ENCODE assay signal across 1 cellular context in the genomic region with DNA sequence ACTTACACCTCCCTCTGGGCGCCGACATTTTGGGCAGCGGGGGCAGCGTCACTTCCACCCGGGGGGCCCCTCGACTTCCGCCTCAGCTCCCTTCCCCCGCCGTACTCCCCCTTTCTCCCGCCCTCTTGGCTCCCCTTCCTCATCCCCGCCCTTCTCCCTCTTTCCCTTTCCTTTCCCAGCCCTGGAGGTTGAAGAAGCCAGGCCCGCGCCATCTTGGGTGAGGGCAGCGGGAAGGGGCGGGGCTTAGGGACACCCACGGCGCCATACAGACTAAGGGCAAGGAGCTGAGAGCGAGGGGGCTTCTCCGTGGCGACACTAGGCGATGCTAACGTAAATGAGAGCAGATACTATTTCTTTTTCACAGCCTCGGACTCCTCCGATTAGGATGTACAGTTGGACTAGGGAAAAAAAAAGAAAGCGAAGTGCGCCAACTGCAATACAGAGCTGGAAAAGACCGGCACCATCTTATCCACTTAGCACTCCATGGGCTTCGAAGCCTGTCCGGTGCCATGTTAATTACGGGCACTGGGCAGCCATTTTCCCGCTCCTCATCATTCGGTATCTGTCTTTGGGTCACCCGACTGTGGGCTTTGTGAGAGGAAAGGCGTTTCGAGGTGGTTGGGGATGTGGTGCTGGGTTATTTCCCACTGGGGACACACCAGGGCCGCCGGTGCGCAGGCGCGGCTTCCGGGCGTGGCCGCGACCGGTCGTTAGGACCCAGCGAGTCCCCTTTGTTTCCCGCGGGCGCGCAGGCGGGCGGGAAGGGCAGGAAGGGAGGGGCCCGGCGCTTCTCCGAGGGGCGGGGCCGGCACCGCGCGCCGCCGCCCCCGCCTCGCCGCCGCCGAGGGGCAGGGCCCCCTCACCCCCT.
TF ChIP-seq lines count a peak whose summit lies in the region.

A gene with protein sequence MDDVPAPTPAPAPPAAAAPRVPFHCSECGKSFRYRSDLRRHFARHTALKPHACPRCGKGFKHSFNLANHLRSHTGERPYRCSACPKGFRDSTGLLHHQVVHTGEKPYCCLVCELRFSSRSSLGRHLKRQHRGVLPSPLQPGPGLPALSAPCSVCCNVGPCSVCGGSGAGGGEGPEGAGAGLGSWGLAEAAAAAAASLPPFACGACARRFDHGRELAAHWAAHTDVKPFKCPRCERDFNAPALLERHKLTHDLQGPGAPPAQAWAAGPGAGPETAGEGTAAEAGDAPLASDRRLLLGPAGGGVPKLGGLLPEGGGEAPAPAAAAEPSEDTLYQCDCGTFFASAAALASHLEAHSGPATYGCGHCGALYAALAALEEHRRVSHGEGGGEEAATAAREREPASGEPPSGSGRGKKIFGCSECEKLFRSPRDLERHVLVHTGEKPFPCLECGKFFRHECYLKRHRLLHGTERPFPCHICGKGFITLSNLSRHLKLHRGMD (minus strand): TSS at position 50 of the 868 bp plus-strand sequence. CDS start 1,652 bp downstream, outside the sequence.
A gene with protein sequence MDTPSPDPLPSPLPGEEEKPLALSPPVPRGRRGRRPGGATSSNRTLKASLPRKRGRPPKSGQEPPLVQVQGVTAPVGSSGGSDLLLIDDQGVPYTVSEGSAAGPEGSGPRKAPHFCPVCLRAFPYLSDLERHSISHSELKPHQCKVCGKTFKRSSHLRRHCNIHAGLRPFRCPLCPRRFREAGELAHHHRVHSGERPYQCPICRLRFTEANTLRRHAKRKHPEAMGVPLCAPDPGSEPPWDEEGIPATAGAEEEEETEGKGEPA (plus strand): TSS at position 821 of the 868 bp plus-strand sequence. CDS start 1,825 bp downstream, outside the sequence.

TF ChIP-seq in K562, 482 proteins besides CTCF, POLR2A, EP300 and RAD21 (continued from another document and continues in another):
- TF ChIP-seq ZBED1 (IDR thresholded peaks at IDR 0.05) (no peak), ETV1 (tag; conservative IDR thresholded peaks at IDR 0.05; ENCODE audit: low read depth) (peak; percentile 66), KAT7 (CRISPR knock-in tag; IDR thresholded peaks at IDR 0.05; ENCODE audit: borderline replicate concordance) (0 out of 2 replicates have a peak, but pooled peaks have one; percentile 63), ZNF263 (CRISPR knock-in tag; IDR thresholded peaks at IDR 0.05; ENCODE audit: borderline replicate concordance) (peak; percentile 88), SP1 (CRISPR knock-in tag; IDR thresholded peaks at IDR 0.05) (peak; percentile 98), SMAD1 (IDR thresholded peaks at IDR 0.05; ENCODE audit: low read depth, low read length, partially characterized antibody) (no peak), CREM (IDR thresholded peaks at IDR 0.05; ENCODE audit: low read depth) (peak; percentile 93), HEY1 (CRISPR knock-in tag; IDR thresholded peaks at IDR 0.05; ENCODE audit: borderline replicate concordance) (no peak), HDAC6 (IDR thresholded peaks at IDR 0.05; ENCODE audit: low read depth, low read length) (no peak), KDM4B (IDR thresholded peaks at IDR 0.05; ENCODE audit: borderline replicate concordance in 2 of 2, low read depth in 1 of 2) (peak in 1 of 2 experiments; percentile 97; a peak in 2 of 4 replicates), CBX5 (IDR thresholded peaks at IDR 0.05; ENCODE audit: borderline replicate concordance, low read depth) (no peak), YY1 (IDR thresholded peaks at IDR 0.05; ENCODE audit: borderline replicate concordance in 1 of 3, control insufficient read depth in 1 of 3, extremely low read depth in 1 of 3, insufficient read depth in 3 of 3, insufficient read length in 1 of 3, insufficient replicate concordance in 2 of 3, low read depth in 1 of 3, low read length in 2 of 3) (peak; percentile 91 to 93 (median 93)), MED1 (CRISPR knock-in tag; IDR thresholded peaks at IDR 0.05; ENCODE audit: borderline replicate concordance) (no peak), ZNF347 (CRISPR knock-in tag; IDR thresholded peaks at IDR 0.05; ENCODE audit: low read depth) (no peak), ZNF24 (IDR thresholded peaks at IDR 0.05) (no peak), TGIF2 (CRISPR knock-in tag; IDR thresholded peaks at IDR 0.05) (no peak), RFX5 (IDR thresholded peaks at IDR 0.05; ENCODE audit: low read depth, low read length) (no peak), RB1 (IDR thresholded peaks at IDR 0.05; ENCODE audit: low read depth) (peak; percentile 99), HMG20A (CRISPR knock-in tag; conservative IDR thresholded peaks at IDR 0.05) (no peak), HNRNPH1 (optimal IDR thresholded peaks at IDR 0.05; ENCODE audit: low read depth, low read length) (no peak), ZBTB1 (CRISPR knock-in tag; IDR thresholded peaks at IDR 0.05; ENCODE audit: borderline replicate concordance, low read depth) (no peak), BRF1 (IDR thresholded peaks at IDR 0.05; ENCODE audit: borderline replicate concordance, extremely low read depth, insufficient read length) (no peak)
- TF ChIP-seq, protein P1, sequence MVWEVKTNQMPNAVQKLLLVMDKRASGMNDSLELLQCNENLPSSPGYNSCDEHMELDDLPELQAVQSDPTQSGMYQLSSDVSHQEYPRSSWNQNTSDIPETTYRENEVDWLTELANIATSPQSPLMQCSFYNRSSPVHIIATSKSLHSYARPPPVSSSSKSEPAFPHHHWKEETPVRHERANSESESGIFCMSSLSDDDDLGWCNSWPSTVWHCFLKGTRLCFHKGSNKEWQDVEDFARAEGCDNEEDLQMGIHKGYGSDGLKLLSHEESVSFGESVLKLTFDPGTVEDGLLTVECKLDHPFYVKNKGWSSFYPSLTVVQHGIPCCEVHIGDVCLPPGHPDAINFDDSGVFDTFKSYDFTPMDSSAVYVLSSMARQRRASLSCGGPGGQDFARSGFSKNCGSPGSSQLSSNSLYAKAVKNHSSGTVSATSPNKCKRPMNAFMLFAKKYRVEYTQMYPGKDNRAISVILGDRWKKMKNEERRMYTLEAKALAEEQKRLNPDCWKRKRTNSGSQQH (CRISPR knock-in tag; IDR thresholded peaks at IDR 0.05) = 0 out of 2 replicates have a peak, but pooled peaks have one; percentile 64
- TF ChIP-seq, protein P2, sequence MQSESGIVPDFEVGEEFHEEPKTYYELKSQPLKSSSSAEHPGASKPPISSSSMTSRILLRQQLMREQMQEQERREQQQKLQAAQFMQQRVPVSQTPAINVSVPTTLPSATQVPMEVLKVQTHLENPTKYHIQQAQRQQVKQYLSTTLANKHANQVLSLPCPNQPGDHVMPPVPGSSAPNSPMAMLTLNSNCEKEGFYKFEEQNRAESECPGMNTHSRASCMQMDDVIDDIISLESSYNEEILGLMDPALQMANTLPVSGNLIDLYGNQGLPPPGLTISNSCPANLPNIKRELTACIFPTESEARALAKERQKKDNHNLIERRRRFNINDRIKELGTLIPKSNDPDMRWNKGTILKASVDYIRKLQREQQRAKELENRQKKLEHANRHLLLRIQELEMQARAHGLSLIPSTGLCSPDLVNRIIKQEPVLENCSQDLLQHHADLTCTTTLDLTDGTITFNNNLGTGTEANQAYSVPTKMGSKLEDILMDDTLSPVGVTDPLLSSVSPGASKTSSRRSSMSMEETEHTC (IDR thresholded peaks at IDR 0.05) = no peak
- TF ChIP-seq, protein P3, sequence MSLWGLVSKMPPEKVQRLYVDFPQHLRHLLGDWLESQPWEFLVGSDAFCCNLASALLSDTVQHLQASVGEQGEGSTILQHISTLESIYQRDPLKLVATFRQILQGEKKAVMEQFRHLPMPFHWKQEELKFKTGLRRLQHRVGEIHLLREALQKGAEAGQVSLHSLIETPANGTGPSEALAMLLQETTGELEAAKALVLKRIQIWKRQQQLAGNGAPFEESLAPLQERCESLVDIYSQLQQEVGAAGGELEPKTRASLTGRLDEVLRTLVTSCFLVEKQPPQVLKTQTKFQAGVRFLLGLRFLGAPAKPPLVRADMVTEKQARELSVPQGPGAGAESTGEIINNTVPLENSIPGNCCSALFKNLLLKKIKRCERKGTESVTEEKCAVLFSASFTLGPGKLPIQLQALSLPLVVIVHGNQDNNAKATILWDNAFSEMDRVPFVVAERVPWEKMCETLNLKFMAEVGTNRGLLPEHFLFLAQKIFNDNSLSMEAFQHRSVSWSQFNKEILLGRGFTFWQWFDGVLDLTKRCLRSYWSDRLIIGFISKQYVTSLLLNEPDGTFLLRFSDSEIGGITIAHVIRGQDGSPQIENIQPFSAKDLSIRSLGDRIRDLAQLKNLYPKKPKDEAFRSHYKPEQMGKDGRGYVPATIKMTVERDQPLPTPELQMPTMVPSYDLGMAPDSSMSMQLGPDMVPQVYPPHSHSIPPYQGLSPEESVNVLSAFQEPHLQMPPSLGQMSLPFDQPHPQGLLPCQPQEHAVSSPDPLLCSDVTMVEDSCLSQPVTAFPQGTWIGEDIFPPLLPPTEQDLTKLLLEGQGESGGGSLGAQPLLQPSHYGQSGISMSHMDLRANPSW (CRISPR knock-in tag; IDR thresholded peaks at IDR 0.05) = peak; percentile 86; the same call in 1 of the 2 replicates
- TF ChIP-seq, protein P4, sequence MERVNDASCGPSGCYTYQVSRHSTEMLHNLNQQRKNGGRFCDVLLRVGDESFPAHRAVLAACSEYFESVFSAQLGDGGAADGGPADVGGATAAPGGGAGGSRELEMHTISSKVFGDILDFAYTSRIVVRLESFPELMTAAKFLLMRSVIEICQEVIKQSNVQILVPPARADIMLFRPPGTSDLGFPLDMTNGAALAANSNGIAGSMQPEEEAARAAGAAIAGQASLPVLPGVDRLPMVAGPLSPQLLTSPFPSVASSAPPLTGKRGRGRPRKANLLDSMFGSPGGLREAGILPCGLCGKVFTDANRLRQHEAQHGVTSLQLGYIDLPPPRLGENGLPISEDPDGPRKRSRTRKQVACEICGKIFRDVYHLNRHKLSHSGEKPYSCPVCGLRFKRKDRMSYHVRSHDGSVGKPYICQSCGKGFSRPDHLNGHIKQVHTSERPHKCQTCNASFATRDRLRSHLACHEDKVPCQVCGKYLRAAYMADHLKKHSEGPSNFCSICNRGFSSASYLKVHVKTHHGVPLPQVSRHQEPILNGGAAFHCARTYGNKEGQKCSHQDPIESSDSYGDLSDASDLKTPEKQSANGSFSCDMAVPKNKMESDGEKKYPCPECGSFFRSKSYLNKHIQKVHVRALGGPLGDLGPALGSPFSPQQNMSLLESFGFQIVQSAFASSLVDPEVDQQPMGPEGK (CRISPR knock-in tag; IDR thresholded peaks at IDR 0.05; ENCODE audit: borderline replicate concordance) = no peak
- TF ChIP-seq, protein P5, sequence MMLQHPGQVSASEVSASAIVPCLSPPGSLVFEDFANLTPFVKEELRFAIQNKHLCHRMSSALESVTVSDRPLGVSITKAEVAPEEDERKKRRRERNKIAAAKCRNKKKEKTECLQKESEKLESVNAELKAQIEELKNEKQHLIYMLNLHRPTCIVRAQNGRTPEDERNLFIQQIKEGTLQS (IDR thresholded peaks at IDR 0.05) = no peak
- TF ChIP-seq, protein P5 (CRISPR knock-in tag; conservative IDR thresholded peaks at IDR 0.05) = no peak
- TF ChIP-seq, protein P6, sequence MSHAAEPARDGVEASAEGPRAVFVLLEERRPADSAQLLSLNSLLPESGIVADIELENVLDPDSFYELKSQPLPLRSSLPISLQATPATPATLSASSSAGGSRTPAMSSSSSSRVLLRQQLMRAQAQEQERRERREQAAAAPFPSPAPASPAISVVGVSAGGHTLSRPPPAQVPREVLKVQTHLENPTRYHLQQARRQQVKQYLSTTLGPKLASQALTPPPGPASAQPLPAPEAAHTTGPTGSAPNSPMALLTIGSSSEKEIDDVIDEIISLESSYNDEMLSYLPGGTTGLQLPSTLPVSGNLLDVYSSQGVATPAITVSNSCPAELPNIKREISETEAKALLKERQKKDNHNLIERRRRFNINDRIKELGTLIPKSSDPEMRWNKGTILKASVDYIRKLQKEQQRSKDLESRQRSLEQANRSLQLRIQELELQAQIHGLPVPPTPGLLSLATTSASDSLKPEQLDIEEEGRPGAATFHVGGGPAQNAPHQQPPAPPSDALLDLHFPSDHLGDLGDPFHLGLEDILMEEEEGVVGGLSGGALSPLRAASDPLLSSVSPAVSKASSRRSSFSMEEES (CRISPR knock-in tag; IDR thresholded peaks at IDR 0.05) = no peak
- TF ChIP-seq, protein P7, sequence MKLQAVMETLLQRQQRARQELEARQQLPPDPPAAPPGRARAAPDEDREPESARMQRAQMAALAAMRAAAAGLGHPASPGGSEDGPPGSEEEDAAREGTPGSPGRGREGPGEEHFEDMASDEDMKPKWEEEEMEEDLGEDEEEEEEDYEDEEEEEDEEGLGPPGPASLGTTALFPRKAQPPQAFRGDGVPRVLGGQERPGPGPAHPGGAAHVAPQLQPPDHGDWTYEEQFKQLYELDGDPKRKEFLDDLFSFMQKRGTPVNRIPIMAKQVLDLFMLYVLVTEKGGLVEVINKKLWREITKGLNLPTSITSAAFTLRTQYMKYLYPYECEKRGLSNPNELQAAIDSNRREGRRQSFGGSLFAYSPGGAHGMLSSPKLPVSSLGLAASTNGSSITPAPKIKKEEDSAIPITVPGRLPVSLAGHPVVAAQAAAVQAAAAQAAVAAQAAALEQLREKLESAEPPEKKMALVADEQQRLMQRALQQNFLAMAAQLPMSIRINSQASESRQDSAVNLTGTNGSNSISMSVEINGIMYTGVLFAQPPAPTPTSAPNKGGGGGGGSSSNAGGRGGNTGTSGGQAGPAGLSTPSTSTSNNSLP (IDR thresholded peaks at IDR 0.05; ENCODE audit: borderline replicate concordance, low read depth, low read length) = no peak
